16 cellular contexts compared by ENCODE assay signal in genomic region chr1:244789731-244790130, GRCh38. TPM values are rescaled to one million over a fixed set of nuclear protein-coding genes. Genes with fewer than 3 reads are reported as not detected.
DNase-seq lines count a peak whose midpoint lies in the region; ATAC-seq and TF ChIP-seq lines count a peak whose summit lies in the region.
"Had no signal": no experiment of that assay in that cellular context is flagged by ENCODE, and none has a peak within 500 bp of the region (broad histone marks: within the 10 kb centered on the region; RNA-seq: fewer than 3 reads in every experiment).

No MANE protein-coding gene starts in this region.

- peaks cover 9% of the 10 kb centered on the region for H3K4me1 ChIP-seq in cardiac muscle cell (ENCODE audit: low read depth)
- H3K4me1 ChIP-seq in right cardiac atrium (ENCODE audit: control insufficient read depth, insufficient read depth, low read length), result no peaks in the 10 kb centered on the region
- peaks cover 24% of the 10 kb centered on the region for H3K4me1 ChIP-seq in neural progenitor cell
- H3K4me1 ChIP-seq in tibial nerve, result no peaks in the 10 kb centered on the region
- H3K4me1 ChIP-seq: Caco-2 had no signal

- no peak for TF ChIP-seq CTCF in cardiac muscle cell (IDR thresholded peaks at IDR 0.05; ENCODE audit: low read depth, low read length)
- TF ChIP-seq CTCF in cardiac fibroblast (IDR thresholded peaks at IDR 0.05; ENCODE audit: low read depth, low read length), result no peak
- no peak for TF ChIP-seq CTCF in neural progenitor cell (IDR thresholded peaks at IDR 0.05)
- TF ChIP-seq CTCF in tibial nerve (IDR thresholded peaks at IDR 0.05), result no peak

- peaks cover 23% of the 10 kb centered on the region for H3K4me1 Mint-ChIP-seq in neural progenitor cell
- H3K4me1 Mint-ChIP-seq: CD14-positive monocyte; CD8-positive, alpha-beta memory T cell had no signal

- no peak for TF ChIP-seq POLR2A in tibial nerve (IDR thresholded peaks at IDR 0.05)

- no peaks in the 10 kb centered on the region for H3K36me3 Mint-ChIP-seq in neural progenitor cell
- H3K36me3 Mint-ChIP-seq: CD14-positive monocyte; CD8-positive, alpha-beta memory T cell had no signal

- WGBS in right cardiac atrium, result 45% methylated on average over 4 of the region's 4 CpGs
- 57 to 61% methylated on average over 4 of the region's 4 CpGs for WGBS in tibial nerve, 2 donors

- H4K20me1 ChIP-seq in neural progenitor cell (ENCODE audit: low read depth), result no peaks in the 10 kb centered on the region

- H3K4me3 ChIP-seq in cardiac muscle cell (no peak overlapping the region), right cardiac atrium (ENCODE audit: low read length) (no peak overlapping the region), cardiac fibroblast (replicated peaks in 1 of 2; ENCODE audit: low read depth in 2 of 2, low read length in 2 of 2) (no peak overlapping the region), neural progenitor cell (no peak overlapping the region), tibial nerve (no peak overlapping the region)

- in situ Hi-C loops in G401 (cut with HindIII; ENCODE audit: low sequenced_read_pairs), result no loop called here

- H3K9me3 ChIP-seq in cardiac muscle cell (ENCODE audit: low read depth) (no peaks in the 10 kb centered on the region), right cardiac atrium (ENCODE audit: control insufficient read depth, low read length) (no peaks in the 10 kb centered on the region), neural progenitor cell (ENCODE audit: low read depth) (no peaks in the 10 kb centered on the region), tibial nerve (no peaks in the 10 kb centered on the region)
- H3K9me3 ChIP-seq: Caco-2 had no signal

- no peaks in the 10 kb centered on the region for H3K27me3 ChIP-seq in cardiac muscle cell
- H3K27me3 ChIP-seq in right cardiac atrium (ENCODE audit: control insufficient read depth, insufficient read depth), result no peaks in the 10 kb centered on the region
- H3K27me3 ChIP-seq in neural progenitor cell, result no peaks in the 10 kb centered on the region
- peaks cover 0 to 5% of the 10 kb centered on the region in 2 donors for H3K27me3 ChIP-seq in tibial nerve

- no peak overlapping the region for H3K4me3 Mint-ChIP-seq in neural progenitor cell
- H3K4me3 Mint-ChIP-seq: CD14-positive monocyte; CD8-positive, alpha-beta memory T cell; HFFc6 had no signal

- peaks cover 10% of the 10 kb centered on the region for H3F3A ChIP-seq in neural progenitor cell (ENCODE audit: low read depth)

- no peaks in the 10 kb centered on the region for H3K79me2 ChIP-seq in neural progenitor cell (ENCODE audit: low read depth)

- peaks cover 4% of the 10 kb centered on the region for H3K27me3 Mint-ChIP-seq in neural progenitor cell (ENCODE audit: insufficient read depth, low read depth)
- H3K27me3 Mint-ChIP-seq: CD8-positive, alpha-beta memory T cell had no signal

- no peak overlapping the region for H3K27ac ChIP-seq in cardiac muscle cell
- no peak overlapping the region for H3K27ac ChIP-seq in right cardiac atrium (ENCODE audit: low read length)
- no peak overlapping the region for H3K27ac ChIP-seq in neural progenitor cell
- no peak overlapping the region for H3K27ac ChIP-seq in tibial nerve
- H3K27ac ChIP-seq: 22Rv1 had no signal

- intact Hi-C loops in right cardiac atrium (cut with DNase I), result no loop called here

- H3K4me2 ChIP-seq in neural progenitor cell, result peak overlapping the region; percentile 21

- H3K9me3 Mint-ChIP-seq in neural progenitor cell, result peaks cover 4% of the 10 kb centered on the region
- H3K9me3 Mint-ChIP-seq: CD8-positive, alpha-beta memory T cell; HFFc6 had no signal

- H3K36me3 ChIP-seq in cardiac muscle cell (no peaks in the 10 kb centered on the region), neural progenitor cell (no peaks in the 10 kb centered on the region), tibial nerve (no peaks in the 10 kb centered on the region)

- no peak overlapping the region for H3K9ac ChIP-seq in neural progenitor cell

- peak; percentile 35 to 52 for DNase-seq in cardiac muscle cell (ENCODE audit: low read depth in 1 of 2, low spot score in 1 of 2)
- no peak for DNase-seq in right cardiac atrium
- peak; percentile 7 to 16 for DNase-seq in cardiac fibroblast (ENCODE audit: low read depth in 2 of 2)
- no peak for DNase-seq in neural progenitor cell (ENCODE audit: low spot score)
- DNase-seq in NCI-H1048 (lab: John Stamatoyannopoulos, UW), result no peak
- no peak for DNase-seq in tibial nerve (ENCODE audit: low spot score in 2 of 2)
- no peak for DNase-seq in GDM1 (lab: John Stamatoyannopoulos, UW)
- no peak for DNase-seq in G401 (ENCODE audit: low spot score)
- DNase-seq: Caco-2; CD8-positive, alpha-beta memory T cell; DMS53; HCEC 1CT; HFFc6 had no signal

- no peak for TF ChIP-seq EP300 in tibial nerve (IDR thresholded peaks at IDR 0.05)

- no peak overlapping the region for H2AFZ ChIP-seq in neural progenitor cell (replicated peaks)

- no peak for ATAC-seq in right cardiac atrium
- ATAC-seq: HepG2 had no signal

- H3K27ac Mint-ChIP-seq in neural progenitor cell, result peak overlapping the region; percentile 84
- H3K27ac Mint-ChIP-seq: CD14-positive monocyte; CD8-positive, alpha-beta memory T cell; HFFc6 had no signal

RNA-seq across cellular contexts. Expression of gene COX20, which starts 45.7 kb away (rescaled TPM):
- total RNA-seq in cardiac muscle cell (51.2 and 55.8 TPM in 2 replicates), right cardiac atrium (10 to 100 TPM; 57.8 to 68.5 (median 63.0) TPM), neural progenitor cell (ENCODE audit: low replicate concordance) (24.0 and 81.6 TPM in 2 replicates), tibial nerve (10 to 100 TPM; 20.2 to 44.4 (median 39.5) TPM)
- polyA plus RNA-seq in cardiac muscle cell (68.1 and 104 TPM in 2 replicates), right cardiac atrium (121 TPM)
- total RNA-seq in G401 (2014; rRNA removed; shearing (Covaris generic)), result 11.9 and 12.2 TPM in 2 replicates

Comparison
In these comparisons a context has a peak if more than half of its experiments do, and no peak if none do; other contexts are left out.
1. DNase-seq: peak in cardiac muscle cell (2 of 2) and cardiac fibroblast (2 of 2); none in right cardiac atrium (0 of 3), neural progenitor cell (single experiment), NCI-H1048 (single experiment), tibial nerve (0 of 2), GDM1 (single experiment) and G401 (single experiment).